ENCODE assay signal across 17 cellular contexts in the genomic region with DNA sequence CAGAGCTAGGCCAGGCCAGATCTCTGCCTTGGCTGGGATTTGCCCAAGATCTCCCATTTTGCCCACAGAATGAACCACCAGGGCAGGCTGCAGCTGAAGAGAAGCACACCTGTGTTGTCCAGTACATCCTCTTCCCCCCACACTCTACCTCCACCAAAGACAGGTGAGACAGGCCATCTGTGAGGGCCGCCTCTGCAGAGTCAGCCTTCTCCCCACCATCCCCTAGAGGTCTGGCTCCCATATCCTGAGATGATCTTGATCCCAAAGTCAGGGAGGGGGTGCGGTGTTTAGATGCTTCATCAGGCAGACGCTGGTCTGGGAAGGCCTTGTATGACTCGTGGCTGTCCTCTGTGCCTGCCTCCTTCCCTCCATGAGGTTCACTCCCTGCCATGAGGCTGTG.
"Had no signal": no experiment of that assay in that cellular context is flagged by ENCODE, and none has a peak within 500 bp of the region (broad histone marks: within the 10 kb centered on the region; RNA-seq: fewer than 3 reads in every experiment).

No MANE protein-coding gene starts in this region.

- H3K4me1 Mint-ChIP-seq: endodermal cell, nephron progenitor cell had no signal

- H3K9me3 Mint-ChIP-seq: endodermal cell; naive thymus-derived CD4-positive, alpha-beta T cell; nephron progenitor cell had no signal

- H3K9me3 ChIP-seq: colonic mucosa, heart left ventricle, neutrophil, right atrium auricular region, stomach, thoracic aorta, transverse colon had no signal

- H3K4me1 ChIP-seq: colonic mucosa, heart left ventricle, right atrium auricular region, transverse colon had no signal

- H3K4me3 ChIP-seq: colonic mucosa, heart left ventricle, right atrium auricular region, stomach, thoracic aorta, transverse colon had no signal

- H3K27ac Mint-ChIP-seq: endodermal cell, nephron progenitor cell had no signal

- H3K27me3 ChIP-seq: colonic mucosa, heart left ventricle, neutrophil, right atrium auricular region, stomach, transverse colon had no signal

- ATAC-seq: heart left ventricle; naive thymus-derived CD4-positive, alpha-beta T cell had no signal

- H3K27ac ChIP-seq: colonic mucosa, heart left ventricle, neutrophil, right atrium auricular region, stomach, thoracic aorta, transverse colon had no signal

- H3K4me3 Mint-ChIP-seq: endodermal cell; naive thymus-derived CD4-positive, alpha-beta T cell; nephron progenitor cell had no signal

- DNase-seq: colonic mucosa; dermis blood vessel endothelial cell; endodermal cell; heart left ventricle; hippocampal formation; kidney glomerular epithelial cell; naive thymus-derived CD4-positive, alpha-beta T cell; nephron progenitor cell; small intestine; stimulated activated CD4-positive, alpha-beta T cell treated with anti-CD3 and anti-CD28 coated beads, Interleukin-12 subunit alpha, Interleukin-12 subunit beta, amount 100 ng/mL, for 4 hours; stimulated activated naive CD4-positive, alpha-beta T cell; stomach; substantia nigra; transverse colon had no signal

- H3K27me3 Mint-ChIP-seq: naive thymus-derived CD4-positive, alpha-beta T cell had no signal
